In genomic region chr3:36298188-36298587, GRCh38 we compare ENCODE assay signal across 28 cellular contexts.
"Had no signal": no experiment of that assay in that cellular context is flagged by ENCODE, and none has a peak within 500 bp of the region (broad histone marks: within the 10 kb centered on the region; RNA-seq: fewer than 3 reads in every experiment).

No MANE protein-coding gene starts in this region.

- H3K27me3 Mint-ChIP-seq: stimulated activated memory B cell treated with anti-CD40 and anti-IgM and Interleukin-4, amounts not matched to agents 10 μg/mL and 1 μg/mL and 100 μg/mL, for 72 hours; stimulated activated naive CD8-positive, alpha-beta T cell treated with anti-CD3 and anti-CD28 coated beads, Interleukin-15, amount 100 ng/mL, for 72 hours had no signal

- H3K36me3 Mint-ChIP-seq: naive thymus-derived CD4-positive, alpha-beta T cell; natural killer cell; stimulated activated memory B cell treated with anti-CD40 and anti-IgM and Interleukin-4, amounts not matched to agents 10 μg/mL and 1 μg/mL and 100 μg/mL, for 72 hours had no signal

- H3K4me1 Mint-ChIP-seq: naive thymus-derived CD4-positive, alpha-beta T cell; natural killer cell; stimulated activated memory B cell treated with anti-CD40 and anti-IgM and Interleukin-4, amounts not matched to agents 10 μg/mL and 1 μg/mL and 100 μg/mL, for 72 hours; stimulated activated naive CD8-positive, alpha-beta T cell treated with anti-CD3 and anti-CD28 coated beads, Interleukin-15, amount 100 ng/mL, for 72 hours had no signal

- H3K9me3 ChIP-seq: neutrophil, pancreas, psoas muscle, right lobe of liver, sigmoid colon, suprapubic skin, testis, tibial artery, transverse colon, upper lobe of left lung, vagina had no signal

- H3K4me3 Mint-ChIP-seq: naive thymus-derived CD4-positive, alpha-beta T cell; natural killer cell; nephron; stimulated activated memory B cell treated with anti-CD40 and anti-IgM and Interleukin-4, amounts not matched to agents 10 μg/mL and 1 μg/mL and 100 μg/mL, for 72 hours; stimulated activated naive CD8-positive, alpha-beta T cell treated with anti-CD3 and anti-CD28 coated beads, Interleukin-15, amount 100 ng/mL, for 72 hours had no signal

- H3K27ac ChIP-seq: neutrophil, pancreas, psoas muscle, right lobe of liver, sigmoid colon, suprapubic skin, testis, tibial artery, transverse colon, upper lobe of left lung, vagina had no signal

- H3K4me3 ChIP-seq: pancreas, psoas muscle, right lobe of liver, sigmoid colon, suprapubic skin, testis, tibial artery, transverse colon, upper lobe of left lung, vagina had no signal

- H3K27me3 ChIP-seq: neutrophil, pancreas, right lobe of liver, sigmoid colon, suprapubic skin, testis, tibial artery, transverse colon, upper lobe of left lung, vagina had no signal

- H3K4me1 ChIP-seq: pancreas, psoas muscle, right lobe of liver, sigmoid colon, testis, transverse colon, vagina had no signal

- H3K36me3 ChIP-seq: neutrophil, pancreas, right lobe of liver, sigmoid colon, suprapubic skin, tibial artery, transverse colon, upper lobe of left lung, vagina had no signal

- H3K27ac Mint-ChIP-seq: naive thymus-derived CD4-positive, alpha-beta T cell; natural killer cell; nephron; progenitor cell of endocrine pancreas; stimulated activated memory B cell treated with anti-CD40 and anti-IgM and Interleukin-4, amounts not matched to agents 10 μg/mL and 1 μg/mL and 100 μg/mL, for 72 hours had no signal

- ATAC-seq: naive thymus-derived CD4-positive, alpha-beta T cell; natural killer cell; pancreas; psoas muscle; right cardiac atrium; right lobe of liver; stimulated activated memory B cell treated with anti-CD40 and anti-IgM and Interleukin-4, amounts not matched to agents 10 μg/mL and 1 μg/mL and 100 μg/mL, for 72 hours; stimulated activated naive CD8-positive, alpha-beta T cell treated with anti-CD3 and anti-CD28 coated beads, Interleukin-15, amount 100 ng/mL, for 72 hours; stimulated activated naive CD8-positive, alpha-beta T cell treated with anti-CD3 and anti-CD28 coated beads, Interleukin-15, Interleukin-2, amounts not matched to agents 100 U/mL and 50 U/mL, for 24 hours had no signal

- DNase-seq: naive thymus-derived CD4-positive, alpha-beta T cell; natural killer cell; nucleus accumbens; pancreas; posterior cingulate gyrus; psoas muscle; right cardiac atrium; right lobe of liver; sigmoid colon; small intestine; stimulated activated CD4-positive, alpha-beta T cell treated with anti-CD3 and anti-CD28 coated beads, Interleukin-15, amount 100 ng/mL, for 24 hours; stimulated activated CD4-positive, alpha-beta T cell treated with anti-CD3 and anti-CD28 coated beads, Interleukin-4, amount 100 ng/mL, for 1 hour; stimulated activated CD4-positive, alpha-beta T cell treated with anti-CD3 and anti-CD28 coated beads, Interleukin-4, amount 100 ng/mL, for 4 hours; stimulated activated CD8-positive, alpha-beta memory T cell treated with anti-CD3 and anti-CD28 coated beads, Interleukin-4, amount 100 ng/mL, for 48 hours; stimulated activated naive CD4-positive, alpha-beta T cell; stimulated activated naive CD8-positive, alpha-beta T cell treated with anti-CD3 and anti-CD28 coated beads, Interleukin-15, amount 100 ng/mL, for 72 hours; stimulated activated naive CD8-positive, alpha-beta T cell treated with anti-CD3 and anti-CD28 coated beads, Interleukin-15, Interleukin-2, amounts not matched to agents 100 U/mL and 50 U/mL, for 24 hours; substantia nigra; testis; tibial artery; transverse colon; upper lobe of left lung had no signal

- H3K9me3 Mint-ChIP-seq: nephron; stimulated activated memory B cell treated with anti-CD40 and anti-IgM and Interleukin-4, amounts not matched to agents 10 μg/mL and 1 μg/mL and 100 μg/mL, for 72 hours had no signal
